ENCODE assay signal across 8 cellular contexts in the genomic region with DNA sequence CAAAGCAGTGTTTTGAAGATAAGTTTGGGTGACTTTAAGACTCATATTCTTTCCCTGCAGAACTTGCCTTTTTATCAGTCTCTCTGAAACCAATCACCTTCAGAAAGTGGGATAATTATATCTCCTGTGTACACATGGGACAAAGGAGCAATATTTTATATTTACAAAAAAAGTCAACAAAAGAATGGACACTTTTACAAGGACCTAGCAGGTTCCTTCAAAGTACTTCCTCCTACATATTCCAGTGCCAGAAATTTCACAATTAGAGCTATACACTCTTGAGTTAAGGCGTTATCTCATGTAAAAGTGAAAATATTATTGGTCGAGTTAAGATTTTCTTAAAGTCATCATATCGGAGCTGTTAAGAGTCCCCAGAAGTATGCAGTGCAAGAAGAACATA.
"Had no signal": no experiment of that assay in that cellular context is flagged by ENCODE, and none has a peak within 500 bp of the region (broad histone marks: within the 10 kb centered on the region; RNA-seq: fewer than 3 reads in every experiment).

No MANE protein-coding gene starts in this region.

- H3K9me3 ChIP-seq: HAP-1 had no signal

- H3K4me3 ChIP-seq: GM23248, HAP-1 had no signal

- ATAC-seq: HCT116, HepG2 had no signal

- H3K4me1 ChIP-seq: HAP-1 had no signal

- H3K36me3 ChIP-seq: HAP-1 had no signal

- DNase-seq: GM23248, GOT3, H7, HFFc6, KBM-7 had no signal
